Comparison of ENCODE assay signal across 20 cellular contexts in genomic region chr7:147937428-147937827, GRCh38.
DNase-seq lines count a peak whose midpoint lies in the region; ATAC-seq, FAIRE-seq and TF ChIP-seq lines count a peak whose summit lies in the region.
"Had no signal": no experiment of that assay in that cellular context is flagged by ENCODE, and none has a peak within 500 bp of the region (broad histone marks: within the 10 kb centered on the region; RNA-seq: fewer than 3 reads in every experiment).

No MANE protein-coding gene starts in this region.

- no peak for TF ChIP-seq POLR2A in breast epithelium (IDR thresholded peaks at IDR 0.05)

- TF ChIP-seq CTCF in MCF 10A (IDR thresholded peaks at IDR 0.05; ENCODE audit: unreplicated experiment): no peak
- TF ChIP-seq CTCF in breast epithelium (IDR thresholded peaks at IDR 0.05): no peak

- H3K27me3 Mint-ChIP-seq in MCF 10A (ENCODE audit: insufficient read depth, unreplicated experiment): peaks cover 36% of the 10 kb centered on the region
- no peaks in the 10 kb centered on the region for H3K27me3 Mint-ChIP-seq in activated T-helper 17 cell treated with anti-CD3 and anti-CD28 coated beads, Interleukin-2, amount 50 U/mL, for 72 hours
- H3K27me3 Mint-ChIP-seq: CD4-positive, CD25-positive, alpha-beta regulatory T cell had no signal

- no peak overlapping the region for H3K4me3 Mint-ChIP-seq in MCF 10A (ENCODE audit: unreplicated experiment)
- no peak overlapping the region for H3K4me3 Mint-ChIP-seq in activated T-helper 17 cell treated with anti-CD3 and anti-CD28 coated beads, Interleukin-2, amount 50 U/mL, for 72 hours
- H3K4me3 Mint-ChIP-seq: CD4-positive, CD25-positive, alpha-beta regulatory T cell had no signal

- no TSS peak for BruUV-seq in MCF 10A (replicated peaks; lab: Mats Ljungman, UMichigan)

- H3K4me3 ChIP-seq in breast epithelium: no peak overlapping the region

- H3K27me3 ChIP-seq in breast epithelium: no peaks in the 10 kb centered on the region

- no peaks in the 10 kb centered on the region for H3K9me3 Mint-ChIP-seq in MCF 10A (ENCODE audit: unreplicated experiment)
- peaks cover 1% of the 10 kb centered on the region for H3K9me3 Mint-ChIP-seq in activated T-helper 17 cell treated with anti-CD3 and anti-CD28 coated beads, Interleukin-2, amount 50 U/mL, for 72 hours

- no peak for FAIRE-seq in HTR-8/SVneo (lab: Jason Lieb, UNC)
- no peak for FAIRE-seq in urothelium cell line (lab: Jason Lieb, UNC)

- H3K27ac ChIP-seq in breast epithelium: no peak overlapping the region

- CTCF ChIA-PET in MCF 10A (lab: Yijun Ruan, JAX): no interaction called here

- no peaks in the 10 kb centered on the region for H3K36me3 ChIP-seq in breast epithelium

- no peak for ATAC-seq in activated T-helper 17 cell treated with anti-CD3 and anti-CD28 coated beads, Interleukin-2, amount 50 U/mL, for 72 hours (replicated peaks)
- ATAC-seq: Panc1 had no signal

- H3K36me3 Mint-ChIP-seq in MCF 10A (ENCODE audit: insufficient read depth, unreplicated experiment): no peaks in the 10 kb centered on the region
- H3K36me3 Mint-ChIP-seq in activated T-helper 17 cell treated with anti-CD3 and anti-CD28 coated beads, Interleukin-2, amount 50 U/mL, for 72 hours (ENCODE audit: low read depth): no peaks in the 10 kb centered on the region
- H3K36me3 Mint-ChIP-seq: CD4-positive, CD25-positive, alpha-beta regulatory T cell had no signal

- peak; percentile 34 for DNase-seq in MCF 10A (ENCODE audit: unreplicated experiment)
- DNase-seq in breast epithelium (ENCODE audit: low spot score in 2 of 2): no peak
- peak; percentile 2 for DNase-seq in HTR-8/SVneo (ENCODE audit: insufficient read length, low spot score)
- DNase-seq in T1000 (lab: John Stamatoyannopoulos, UW): peak; percentile 1
- peak; percentile 2 for DNase-seq in urothelium cell line (ENCODE audit: low spot score)
- DNase-seq in nucleus accumbens (lab: John Stamatoyannopoulos, UW): no peak
- no peak for DNase-seq in HUDEP-2 (lab: John Stamatoyannopoulos, UW; ENCODE audit: unreplicated experiment in 76 of 76)
- DNase-seq: 8988T; AML-193; Calu3; CD4-positive, CD25-positive, alpha-beta regulatory T cell; DMS79 treated with DMSO at 0.1 percent for 48 hours; GF-D8; Karpas-422; NCI-H1417; NCI-H1930; NCI-H526; Right ventricle myocardium superior had no signal

- intact Hi-C loops in MCF 10A (cut with micrococcal nuclease): no loop called here
- intact Hi-C loops in breast epithelium (cut with DNase I; ENCODE audit: low total_unique reads): no loop called here

- H3K4me1 Mint-ChIP-seq in MCF 10A (ENCODE audit: insufficient read depth, unreplicated experiment): peaks cover 6% of the 10 kb centered on the region
- H3K4me1 Mint-ChIP-seq in activated T-helper 17 cell treated with anti-CD3 and anti-CD28 coated beads, Interleukin-2, amount 50 U/mL, for 72 hours: no peaks in the 10 kb centered on the region
- H3K4me1 Mint-ChIP-seq: CD4-positive, CD25-positive, alpha-beta regulatory T cell had no signal

- H3K4me1 ChIP-seq in breast epithelium: no peaks in the 10 kb centered on the region

- no peak overlapping the region for H3K27ac Mint-ChIP-seq in MCF 10A (ENCODE audit: low read depth, unreplicated experiment)
- no peak overlapping the region for H3K27ac Mint-ChIP-seq in activated T-helper 17 cell treated with anti-CD3 and anti-CD28 coated beads, Interleukin-2, amount 50 U/mL, for 72 hours
- H3K27ac Mint-ChIP-seq: CD4-positive, CD25-positive, alpha-beta regulatory T cell had no signal

- POLR2A ChIA-PET in MCF 10A (lab: Yijun Ruan, JAX): no interaction called here

- no peaks in the 10 kb centered on the region for H3K9me3 ChIP-seq in breast epithelium

Comparison
In these comparisons a context has a peak if more than half of its experiments do, and no peak if none do; other contexts are left out.
1. DNase-seq: peak in MCF 10A (single experiment), HTR-8/SVneo (single experiment), T1000 (single experiment) and urothelium cell line (single experiment); none in breast epithelium (0 of 2), nucleus accumbens (0 of 56) and HUDEP-2 (0 of 76).